Comparison of ENCODE assay signal across 23 cellular contexts in genomic region chr1:77592906-77593305, GRCh38.
"Had no signal": no experiment of that assay in that cellular context is flagged by ENCODE, and none has a peak within 500 bp of the region (broad histone marks: within the 10 kb centered on the region; RNA-seq: fewer than 3 reads in every experiment).

No MANE protein-coding gene starts in this region.

- H3K9me3 ChIP-seq: left ventricle myocardium inferior, pancreas, prostate gland, spleen, uterus had no signal

- H3K4me1 ChIP-seq: pancreas, prostate gland, uterus had no signal

- H3K9me3 Mint-ChIP-seq: immature natural killer cell; natural killer cell treated with Interleukin-12 subunit alpha and Interleukin-12 subunit beta and Interleukin-15 and Interleukin-18, amount 100 ng/mL, for 72 hours; stimulated activated effector memory CD8-positive, alpha-beta T cell treated with anti-CD3 and anti-CD28 coated beads, Interleukin-12 subunit alpha, Interleukin-12 subunit beta, amount 100 ng/mL, for 72 hours; stimulated activated naive CD8-positive, alpha-beta T cell treated with anti-CD3 and anti-CD28 coated beads, Interleukin-15, Interleukin-2, amounts not matched to agents 100 ng/mL and 50 ng/mL, for 24 hours; type B pancreatic cell had no signal

- H3K4me3 ChIP-seq: left ventricle myocardium inferior, lung, pancreas, prostate gland, skin epidermis, spleen, tibial nerve, uterus had no signal

- H3K27me3 Mint-ChIP-seq: naive thymus-derived CD4-positive, alpha-beta T cell; natural killer cell treated with Interleukin-12 subunit alpha and Interleukin-12 subunit beta and Interleukin-15 and Interleukin-18, amount 100 ng/mL, for 72 hours; stimulated activated naive CD8-positive, alpha-beta T cell treated with anti-CD3 and anti-CD28 coated beads, Interleukin-15, Interleukin-2, amounts not matched to agents 100 ng/mL and 50 ng/mL, for 24 hours; type B pancreatic cell had no signal

- H3K27me3 ChIP-seq: pancreas, spleen, tibial nerve, uterus had no signal

- H3K4me3 Mint-ChIP-seq: immature natural killer cell; mesothelial cell of epicardium; naive thymus-derived CD4-positive, alpha-beta T cell; natural killer cell treated with Interleukin-12 subunit alpha and Interleukin-12 subunit beta and Interleukin-15 and Interleukin-18, amount 100 ng/mL, for 72 hours; stimulated activated effector memory CD8-positive, alpha-beta T cell treated with anti-CD3 and anti-CD28 coated beads, Interleukin-12 subunit alpha, Interleukin-12 subunit beta, amount 100 ng/mL, for 72 hours; stimulated activated naive CD8-positive, alpha-beta T cell treated with anti-CD3 and anti-CD28 coated beads, Interleukin-15, Interleukin-2, amounts not matched to agents 100 ng/mL and 50 ng/mL, for 24 hours; type B pancreatic cell had no signal

- H3K36me3 ChIP-seq: pancreas, prostate gland, uterus had no signal

- ATAC-seq: naive thymus-derived CD4-positive, alpha-beta T cell; natural killer cell treated with Interleukin-12 subunit alpha and Interleukin-12 subunit beta and Interleukin-15 and Interleukin-18, amount 100 ng/mL, for 72 hours; pancreas; right cardiac atrium; sciatic nerve; stimulated activated effector memory CD8-positive, alpha-beta T cell treated with anti-CD3 and anti-CD28 coated beads, Interleukin-12 subunit alpha, Interleukin-12 subunit beta, amount 100 ng/mL, for 72 hours had no signal

- DNase-seq: hypothalamus; immature natural killer cell; left ventricle myocardium inferior; mesendoderm; naive thymus-derived CD4-positive, alpha-beta T cell; pancreas; posterior cingulate gyrus; retina; right cardiac atrium; spleen; stimulated activated CD4-positive, alpha-beta T cell treated with anti-CD3 and anti-CD28 coated beads, Interleukin-4, amount 100 ng/mL, for 24 hours; stimulated activated naive CD4-positive, alpha-beta T cell; uterus had no signal

- H3K27ac ChIP-seq: left ventricle myocardium inferior, pancreas, prostate gland, skin epidermis, tibial nerve, uterus had no signal

- H3K27ac Mint-ChIP-seq: immature natural killer cell; mesothelial cell of epicardium; natural killer cell treated with Interleukin-12 subunit alpha and Interleukin-12 subunit beta and Interleukin-15 and Interleukin-18, amount 100 ng/mL, for 72 hours; stimulated activated effector memory CD8-positive, alpha-beta T cell treated with anti-CD3 and anti-CD28 coated beads, Interleukin-12 subunit alpha, Interleukin-12 subunit beta, amount 100 ng/mL, for 72 hours; stimulated activated naive CD8-positive, alpha-beta T cell treated with anti-CD3 and anti-CD28 coated beads, Interleukin-15, Interleukin-2, amounts not matched to agents 100 ng/mL and 50 ng/mL, for 24 hours; type B pancreatic cell had no signal
